10 cellular contexts compared by ENCODE assay signal in the genomic region with DNA sequence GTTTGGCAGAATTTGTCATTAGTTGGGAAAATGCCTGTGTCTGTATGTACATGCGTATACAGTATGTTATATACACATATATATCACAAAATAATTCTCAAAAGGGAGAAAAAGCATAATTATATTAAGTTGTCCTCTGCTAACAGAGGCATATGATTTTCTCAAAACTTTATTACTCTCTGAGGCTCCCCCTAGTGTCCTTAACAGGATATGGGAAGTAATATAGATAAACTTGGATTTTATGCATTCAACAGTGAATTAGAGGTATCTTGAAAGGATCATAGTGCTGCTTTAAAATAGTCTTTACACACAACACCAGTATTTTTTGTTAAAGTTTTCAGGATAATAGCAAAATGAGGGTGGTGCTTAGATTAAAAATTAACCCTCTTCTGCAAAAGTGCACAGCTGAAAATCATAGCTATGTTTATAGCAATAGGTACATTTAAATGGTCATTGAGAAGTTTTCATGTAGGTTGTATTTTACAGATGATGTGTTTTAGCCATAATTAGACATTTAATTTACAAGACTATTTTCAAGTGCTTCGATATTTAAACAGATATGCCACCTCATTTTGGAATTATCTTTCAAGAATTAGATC.
A peak's percentile ranks its signal among the peaks of the same experiment; 100 is the strongest.
DNase-seq lines count a peak whose midpoint lies in the region; ATAC-seq, FAIRE-seq and TF ChIP-seq lines count a peak whose summit lies in the region.
"Had no signal": no experiment of that assay in that cellular context is flagged by ENCODE, and none has a peak within 500 bp of the region (broad histone marks: within the 10 kb centered on the region; RNA-seq: fewer than 3 reads in every experiment).

No MANE protein-coding gene starts in this region.

- no peak overlapping the region for H2AFZ ChIP-seq in HepG2 (ENCODE audit: low read length)

- no peak for TF ChIP-seq POLR2A in HepG2 (IDR thresholded peaks at IDR 0.05; ENCODE audit: insufficient read depth in 1 of 2, low read depth in 2 of 2, low read length in 2 of 2)

- no peak overlapping the region for H3K9ac ChIP-seq in adipocyte (ENCODE audit: low read length)
- H3K9ac ChIP-seq in HepG2 (ENCODE audit: insufficient read depth, low read depth, low read length), result no peak overlapping the region

- 0% methylated on average over 2 of the region's 2 CpGs for WGBS in HepG2 (ENCODE audit: low lambda C conversion rate)

- peak; percentile 8 for DNase-seq in HEK293T (ENCODE audit: extremely low spot score)
- DNase-seq in adipocyte (ENCODE audit: low read depth), result peak; percentile 76
- peak; percentile 3 for DNase-seq in HepG2 (ENCODE audit: low spot score)
- DNase-seq in T-helper 9 cell, result no peak
- no peak for DNase-seq in activated T-cell treated with anti-CD3 and anti-CD28 coated beads, Interleukin-2, amount 50 U/mL, for 24 hours
- DNase-seq: stimulated activated CD4-positive, alpha-beta T cell treated with anti-CD3 and anti-CD28 coated beads, Interleukin-4, amount 100 ng/mL, for 1 hour had no signal

- TF ChIP-seq CTCF in C4-2B (conservative IDR thresholded peaks at IDR 0.05), result peak; percentile 76
- peak; percentile 27; the same call in 1 of the 2 replicates for TF ChIP-seq CTCF in HepG2 (CRISPR knock-in tag; IDR thresholded peaks at IDR 0.05)

- no peak overlapping the region for H3K4me3 Mint-ChIP-seq in activated T-cell treated with anti-CD3 and anti-CD28 coated beads, Interleukin-2, amount 50 U/mL, for 24 hours

- no peaks in the 10 kb centered on the region for H3K79me2 ChIP-seq in HepG2 (ENCODE audit: insufficient read depth, low read length)

- H3K27me3 ChIP-seq in adipocyte (replicated peaks; ENCODE audit: control insufficient read depth, insufficient read depth, low read length), result no peaks in the 10 kb centered on the region
- no peaks in the 10 kb centered on the region for H3K27me3 ChIP-seq in HepG2 (ENCODE audit: control insufficient read depth in 1 of 2, insufficient read depth in 2 of 2, low read length in 2 of 2)
- H3K27me3 ChIP-seq: SJCRH30 had no signal

- H3K36me3 ChIP-seq in adipocyte (ENCODE audit: control insufficient read depth, insufficient read depth, low read length, severe bottlenecking) (no peaks in the 10 kb centered on the region), HepG2 (replicated peaks in 1 of 2; ENCODE audit: control insufficient read depth in 1 of 2, insufficient read depth in 2 of 2, low read length in 2 of 2) (no peaks in the 10 kb centered on the region)
- H3K36me3 ChIP-seq: SJCRH30 had no signal

- in situ Hi-C loops in HepG2 (cut with HindIII; ENCODE audit: extremely low pct_ligation_motif_present, low pct_unique_long_range_greater_than_20kb), result no loop called here

- H4K20me1 ChIP-seq in HepG2 (ENCODE audit: insufficient read depth, low read length), result no peaks in the 10 kb centered on the region

- H3K27me3 Mint-ChIP-seq in activated T-cell treated with anti-CD3 and anti-CD28 coated beads, Interleukin-2, amount 50 U/mL, for 24 hours, result no peaks in the 10 kb centered on the region

- no peaks in the 10 kb centered on the region for H3K36me3 Mint-ChIP-seq in activated T-cell treated with anti-CD3 and anti-CD28 coated beads, Interleukin-2, amount 50 U/mL, for 24 hours (ENCODE audit: low read depth)

- peaks cover 7% of the 10 kb centered on the region for H3K4me1 ChIP-seq in adipocyte (ENCODE audit: control insufficient read depth, insufficient read depth, low read length)
- no peaks in the 10 kb centered on the region for H3K4me1 ChIP-seq in HepG2 (ENCODE audit: insufficient read depth, low read length)
- H3K4me1 ChIP-seq: SJCRH30 had no signal

- POLR2A ChIA-PET in HEK293T (lab: Yijun Ruan, JAX) (no interaction called here), HepG2 (lab: Yijun Ruan, JAX) (no interaction called here)

- intact Hi-C loops in HepG2 (cut with micrococcal nuclease; ENCODE audit: unreplicated experiment), result no loop called here

- TF ChIP-seq EP300 in HepG2 (IDR thresholded peaks at IDR 0.05; ENCODE audit: low read depth in 2 of 2, low read length in 2 of 2) (no peak), HepG2 (CRISPR knock-in tag; IDR thresholded peaks at IDR 0.05; ENCODE audit: borderline replicate concordance) (no peak)

- no TSS peak for BruUV-seq in HepG2 (replicated peaks; lab: Mats Ljungman, UMichigan)

- H3K9me3 Mint-ChIP-seq in activated T-cell treated with anti-CD3 and anti-CD28 coated beads, Interleukin-2, amount 50 U/mL, for 24 hours, result peaks cover 20% of the 10 kb centered on the region

- ATAC-seq in HepG2, result 0 out of 3 replicates have a peak, but pooled peaks have one; percentile 41
- no peak for ATAC-seq in HG03378 (IDR thresholded peaks at IDR 0.05; ENCODE audit: unreplicated experiment)
- no peak for ATAC-seq in GM21528 (IDR thresholded peaks at IDR 0.05; ENCODE audit: low FRiP score, unreplicated experiment)

- CTCF ChIA-PET in HEK293T (lab: Yijun Ruan, JAX), result interaction anchor here (0.7 kb wide), 1 partner anchor 1115 kb away, joined by 3 read pairs; no protein-coding TSS in a partner anchor
- CTCF ChIA-PET in HepG2 (lab: Yijun Ruan, JAX; ENCODE audit: low intra/inter-chr PET ratio, low total read pairs), result no interaction called here

- FAIRE-seq in HepG2 (lab: Jason Lieb, UNC), result no peak

- H3K9me3 ChIP-seq in adipocyte (ENCODE audit: control insufficient read depth, low read length) (no peaks in the 10 kb centered on the region), HepG2 (ENCODE audit: low read length) (no peaks in the 10 kb centered on the region)
- H3K9me3 ChIP-seq: SJCRH30 had no signal

- no peak overlapping the region for H3K27ac Mint-ChIP-seq in activated T-cell treated with anti-CD3 and anti-CD28 coated beads, Interleukin-2, amount 50 U/mL, for 24 hours

- no peak overlapping the region for H3K4me2 ChIP-seq in HepG2 (ENCODE audit: low read depth, low read length)

- H3K4me3 ChIP-seq in adipocyte (ENCODE audit: low read length), result no peak overlapping the region
- H3K4me3 ChIP-seq in HepG2 (replicated peaks in 1 of 3; ENCODE audit: insufficient read depth in 1 of 3, low read depth in 2 of 3, low read length in 3 of 3), result no peak overlapping the region
- H3K4me3 ChIP-seq: SJCRH30 had no signal

- no peak overlapping the region for H3K27ac ChIP-seq in C4-2B
- H3K27ac ChIP-seq in HepG2 (ENCODE audit: extremely low read length, insufficient read depth, low read length), result no peak overlapping the region
- H3K27ac ChIP-seq: SJCRH30 had no signal

- H3K4me1 Mint-ChIP-seq in activated T-cell treated with anti-CD3 and anti-CD28 coated beads, Interleukin-2, amount 50 U/mL, for 24 hours (ENCODE audit: low read depth), result no peaks in the 10 kb centered on the region

- no peak for TF ChIP-seq RAD21 in HepG2 (CRISPR knock-in tag; IDR thresholded peaks at IDR 0.05)

TF ChIP-seq in HEK293T, 16 proteins besides CTCF, POLR2A, EP300 and RAD21:
- TF ChIP-seq L3MBTL2 (conservative IDR thresholded peaks at IDR 0.05), result no peak
- TF ChIP-seq BHLHE40 (IDR thresholded peaks at IDR 0.05; ENCODE audit: borderline replicate concordance), result no peak
- TF ChIP-seq NFRKB (IDR thresholded peaks at IDR 0.05), result no peak
- no peak for TF ChIP-seq SP1 (IDR thresholded peaks at IDR 0.05)
- no peak for TF ChIP-seq FOXK2 (IDR thresholded peaks at IDR 0.05)
TF ChIP-seq in HEK293T: peak in this region for 0.

TF ChIP-seq in HepG2, 621 proteins besides CTCF, POLR2A, EP300 and RAD21:
- peak; percentile 19; the same call in 1 of the 2 replicates for TF ChIP-seq STAG1 (CRISPR knock-in tag; IDR thresholded peaks at IDR 0.05)
- TF ChIP-seq, protein P1, sequence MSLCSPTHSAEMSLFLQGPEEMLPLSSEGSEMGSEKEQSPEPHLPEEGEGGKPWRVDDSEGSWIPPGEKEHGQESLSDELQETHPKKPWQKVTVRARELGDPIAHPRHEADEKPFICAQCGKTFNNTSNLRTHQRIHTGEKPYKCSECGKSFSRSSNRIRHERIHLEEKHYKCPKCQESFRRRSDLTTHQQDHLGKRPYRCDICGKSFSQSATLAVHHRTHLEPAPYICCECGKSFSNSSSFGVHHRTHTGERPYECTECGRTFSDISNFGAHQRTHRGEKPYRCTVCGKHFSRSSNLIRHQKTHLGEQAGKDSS (CRISPR knock-in tag; IDR thresholded peaks at IDR 0.05; ENCODE audit: borderline replicate concordance, low read depth), result no peak
TF ChIP-seq in HepG2: peak in this region for 1.

Comparison
In these comparisons a context has a peak if more than half of its experiments do, and no peak if none do; other contexts are left out.
1. DNase-seq: peak in HEK293T (single experiment), adipocyte (single experiment) and HepG2 (single experiment); none in T-helper 9 cell (single experiment) and activated T-cell treated with anti-CD3 and anti-CD28 coated beads, Interleukin-2, amount 50 U/mL, for 24 hours (single experiment).